Comparison of ENCODE assay signal across 1 cellular context in the genomic region with DNA sequence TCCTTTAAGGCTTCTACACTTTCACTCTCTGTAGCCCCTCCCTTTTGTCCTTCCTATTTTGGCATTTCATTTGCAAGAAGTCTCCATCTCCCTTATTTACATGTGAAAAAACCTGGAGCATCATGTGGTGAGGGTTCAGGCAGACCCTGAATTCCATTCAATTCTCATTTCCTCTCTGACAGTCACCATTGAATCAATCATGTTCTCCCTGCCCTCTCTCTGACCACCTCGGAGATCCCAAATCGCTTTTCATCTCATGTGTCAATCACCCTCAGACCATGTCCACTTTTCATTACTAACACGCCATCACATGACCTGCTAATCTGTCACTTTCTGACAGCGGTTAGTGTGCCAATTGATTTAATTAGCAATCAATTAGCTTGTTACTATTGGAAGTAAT.
TF ChIP-seq lines count a peak whose summit lies in the region.

No MANE protein-coding gene starts in this region.

TF ChIP-seq in GM23338, 12 proteins besides CTCF, POLR2A, EP300 and RAD21:
- TF ChIP-seq ZNF462 (CRISPR knock-in tag; IDR thresholded peaks at IDR 0.05): peak; percentile 58; the same call in 1 of the 2 replicates
- TF ChIP-seq JUNB (IDR thresholded peaks at IDR 0.05; ENCODE audit: unreplicated experiment): no peak
- peak; percentile 68; the same call in 1 of the 2 replicates for TF ChIP-seq NANOG (IDR thresholded peaks at IDR 0.05; ENCODE audit: borderline replicate concordance)
- peak; percentile 37; the same call in 1 of the 2 replicates for TF ChIP-seq POLR2AphosphoS5 (IDR thresholded peaks at IDR 0.05; ENCODE audit: low read depth)
- TF ChIP-seq ZNF331 (CRISPR knock-in tag; IDR thresholded peaks at IDR 0.05; ENCODE audit: low read depth): no peak
- TF ChIP-seq, protein P1, sequence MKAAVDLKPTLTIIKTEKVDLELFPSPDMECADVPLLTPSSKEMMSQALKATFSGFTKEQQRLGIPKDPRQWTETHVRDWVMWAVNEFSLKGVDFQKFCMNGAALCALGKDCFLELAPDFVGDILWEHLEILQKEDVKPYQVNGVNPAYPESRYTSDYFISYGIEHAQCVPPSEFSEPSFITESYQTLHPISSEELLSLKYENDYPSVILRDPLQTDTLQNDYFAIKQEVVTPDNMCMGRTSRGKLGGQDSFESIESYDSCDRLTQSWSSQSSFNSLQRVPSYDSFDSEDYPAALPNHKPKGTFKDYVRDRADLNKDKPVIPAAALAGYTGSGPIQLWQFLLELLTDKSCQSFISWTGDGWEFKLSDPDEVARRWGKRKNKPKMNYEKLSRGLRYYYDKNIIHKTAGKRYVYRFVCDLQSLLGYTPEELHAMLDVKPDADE (IDR thresholded peaks at IDR 0.05): peak; percentile 56
